ENCODE assay signal across 22 cellular contexts in genomic region chr9:127175764-127176163, GRCh38. TPM values are rescaled to one million over a fixed set of nuclear protein-coding genes. Genes with fewer than 3 reads are reported as not detected.
DNase-seq lines count a peak whose midpoint lies in the region; ATAC-seq, FAIRE-seq and TF ChIP-seq lines count a peak whose summit lies in the region.
"Had no signal": no experiment of that assay in that cellular context is flagged by ENCODE, and none has a peak within 500 bp of the region (broad histone marks: within the 10 kb centered on the region; RNA-seq: fewer than 3 reads in every experiment).

No MANE protein-coding gene starts in this region.

- H3K4me3 ChIP-seq in right lobe of liver = no peak overlapping the region
- no peak overlapping the region for H3K4me3 ChIP-seq in HepG2 (replicated peaks in 1 of 3; ENCODE audit: insufficient read depth in 1 of 3, low read depth in 2 of 3, low read length in 3 of 3)
- H3K4me3 ChIP-seq in fibroblast of the aortic adventitia (ENCODE audit: low read depth, low read length) = no peak overlapping the region
- no peak overlapping the region for H3K4me3 ChIP-seq in sigmoid colon
- H3K4me3 ChIP-seq: heart left ventricle had no signal

- no peak overlapping the region for H2AFZ ChIP-seq in HepG2 (ENCODE audit: low read length)

- H3K27ac ChIP-seq in right lobe of liver = no peak overlapping the region
- no peak overlapping the region for H3K27ac ChIP-seq in HepG2 (ENCODE audit: extremely low read length, insufficient read depth, low read length)
- no peak overlapping the region for H3K27ac ChIP-seq in sigmoid colon

- intact Hi-C loops in right lobe of liver (cut with DNase I) = no loop called here
- intact Hi-C loops in HepG2 (cut with micrococcal nuclease; ENCODE audit: unreplicated experiment) = no loop called here
- intact Hi-C loops in sigmoid colon (cut with DNase I) = no loop called here

- POLR2A ChIA-PET in HepG2 (lab: Yijun Ruan, JAX) = no interaction called here

- no peaks in the 10 kb centered on the region for H3K9me3 ChIP-seq in right lobe of liver
- no peaks in the 10 kb centered on the region for H3K9me3 ChIP-seq in HepG2 (ENCODE audit: low read length)
- H3K9me3 ChIP-seq in sigmoid colon = no peaks in the 10 kb centered on the region
- H3K9me3 ChIP-seq: heart left ventricle had no signal

- CTCF ChIA-PET in HepG2 (lab: Yijun Ruan, JAX; ENCODE audit: low intra/inter-chr PET ratio, low total read pairs) = no interaction called here

- TF ChIP-seq CTCF in right lobe of liver (IDR thresholded peaks at IDR 0.05) (no peak), HepG2 (CRISPR knock-in tag; IDR thresholded peaks at IDR 0.05) (no peak), fibroblast of the aortic adventitia (IDR thresholded peaks at IDR 0.05; ENCODE audit: insufficient read depth, low read length) (no peak), sigmoid colon (IDR thresholded peaks at IDR 0.05) (no peak)

- no peaks in the 10 kb centered on the region for H4K20me1 ChIP-seq in HepG2 (ENCODE audit: insufficient read depth, low read length)

- H3K36me3 ChIP-seq in right lobe of liver = no peaks in the 10 kb centered on the region
- H3K36me3 ChIP-seq in HepG2 (replicated peaks in 1 of 2; ENCODE audit: control insufficient read depth in 1 of 2, insufficient read depth in 2 of 2, low read length in 2 of 2) = no peaks in the 10 kb centered on the region
- peaks cover 0 to 4% (median 0%) of the 10 kb centered on the region in 4 donors for H3K36me3 ChIP-seq in sigmoid colon

- H3K27me3 ChIP-seq in right lobe of liver (no peaks in the 10 kb centered on the region), HepG2 (ENCODE audit: control insufficient read depth in 1 of 2, insufficient read depth in 2 of 2, low read length in 2 of 2) (no peaks in the 10 kb centered on the region; a peak in 1 of 5 replicates), sigmoid colon (no peaks in the 10 kb centered on the region)
- H3K27me3 ChIP-seq: heart left ventricle had no signal

- peaks cover 0 to 11% (median 0%) of the 10 kb centered on the region in 4 donors for H3K4me1 ChIP-seq in right lobe of liver
- peaks cover 14% of the 10 kb centered on the region for H3K4me1 ChIP-seq in HepG2 (ENCODE audit: insufficient read depth, low read length)
- peaks cover 0 to 43% (median 38%) of the 10 kb centered on the region in 4 donors for H3K4me1 ChIP-seq in sigmoid colon

- H3K79me2 ChIP-seq in HepG2 (ENCODE audit: insufficient read depth, low read length) = no peaks in the 10 kb centered on the region

- peak in 2 of 3 donors; percentile 12 to 28 for DNase-seq in right lobe of liver
- DNase-seq in HepG2 (ENCODE audit: low spot score) = no peak
- peak; percentile 59 for DNase-seq in fibroblast of the aortic adventitia (ENCODE audit: low read depth)
- peak; percentile 62 for DNase-seq in sigmoid colon
- DNase-seq in T-helper 1 cell = no peak
- no peak for DNase-seq in NK-92 (lab: John Stamatoyannopoulos, UW; ENCODE audit: unreplicated experiment)
- DNase-seq: activated CD8-positive, alpha-beta T cell treated with anti-CD3 and anti-CD28 coated beads, Interleukin-2, amount 10 ng/mL, durations not matched to agents 7 days and 5 days; activated T-cell treated with anti-CD3 and anti-CD28 coated beads, Interleukin-2, amount 50 U/mL, for 24 hours; effector CD8-positive, alpha-beta T cell; GF-D8; NCI-H1105; NCI-H2029; NCI-H2227 treated with DMSO at 0.1 percent for 48 hours; NCI-H526 treated with DMSO at 0.1 percent for 48 hours; stimulated activated CD4-positive, alpha-beta T cell treated with anti-CD3 and anti-CD28 coated beads, Interleukin-15, amount 100 ng/mL, for 24 hours; stimulated activated naive CD4-positive, alpha-beta T cell had no signal

- no TSS peak for BruUV-seq in HepG2 (replicated peaks; lab: Mats Ljungman, UMichigan)

- WGBS in right lobe of liver (ENCODE audit: insufficient coverage, low coverage, low lambda C conversion rate, missing lambda C conversion rate) = 73% methylated on average over 2 of the region's 6 CpGs
- WGBS in HepG2 (ENCODE audit: low lambda C conversion rate) = 81% methylated on average over 5 of the region's 6 CpGs
- 94% methylated on average over 6 of the region's 6 CpGs for WGBS in sigmoid colon, 2 donors

- TF ChIP-seq EP300 in HepG2 (IDR thresholded peaks at IDR 0.05; ENCODE audit: low read depth in 2 of 2, low read length in 2 of 2) (no peak), HepG2 (CRISPR knock-in tag; IDR thresholded peaks at IDR 0.05; ENCODE audit: borderline replicate concordance) (no peak), sigmoid colon (IDR thresholded peaks at IDR 0.05) (no peak)

- FAIRE-seq in HepG2 (lab: Jason Lieb, UNC) = no peak
- FAIRE-seq: RCC 7860, TTC549 had no signal

- in situ Hi-C loops in HepG2 (cut with HindIII; ENCODE audit: extremely low pct_ligation_motif_present, low pct_unique_long_range_greater_than_20kb) = no loop called here

- TF ChIP-seq RAD21 in HepG2 (CRISPR knock-in tag; IDR thresholded peaks at IDR 0.05) = no peak

- no peak overlapping the region for H3K4me2 ChIP-seq in HepG2 (ENCODE audit: low read depth, low read length)

- no peak for TF ChIP-seq POLR2A in right lobe of liver (IDR thresholded peaks at IDR 0.05)
- TF ChIP-seq POLR2A in HepG2 (IDR thresholded peaks at IDR 0.05; ENCODE audit: insufficient read depth in 1 of 2, low read depth in 2 of 2, low read length in 2 of 2) = no peak
- no peak for TF ChIP-seq POLR2A in sigmoid colon (IDR thresholded peaks at IDR 0.05)

- H3K9ac ChIP-seq in HepG2 (ENCODE audit: insufficient read depth, low read depth, low read length) = no peak overlapping the region

- ATAC-seq in right lobe of liver (no peak), HepG2 (no peak), GM21515 (IDR thresholded peaks at IDR 0.05; ENCODE audit: unreplicated experiment) (no peak)
- ATAC-seq: activated CD4-positive, CD25-positive, alpha-beta regulatory T cell treated with anti-CD3 and anti-CD28 coated beads, Interleukin-2, amount 50 U/mL, for 24 hours; activated CD8-positive, alpha-beta T cell treated with anti-CD3 and anti-CD28 coated beads, Interleukin-2, amount 10 ng/mL, durations not matched to agents 7 days and 5 days; heart left ventricle had no signal

TF ChIP-seq in HepG2, 621 proteins besides CTCF, POLR2A, EP300 and RAD21:
- no peak for TF ChIP-seq ZNF670 (CRISPR knock-in tag; IDR thresholded peaks at IDR 0.05; ENCODE audit: borderline replicate concordance)
- TF ChIP-seq ZMAT3 (CRISPR knock-in tag; conservative IDR thresholded peaks at IDR 0.05) = no peak
- no peak for TF ChIP-seq SOX5 (CRISPR knock-in tag; IDR thresholded peaks at IDR 0.05; ENCODE audit: borderline replicate concordance)
- no peak for TF ChIP-seq POLR2AphosphoS5 (IDR thresholded peaks at IDR 0.05; ENCODE audit: low read depth, low read length)
- no peak for TF ChIP-seq SMAD9 (CRISPR knock-in tag; IDR thresholded peaks at IDR 0.05)
- TF ChIP-seq CEBPG (CRISPR knock-in tag; IDR thresholded peaks at IDR 0.05) = no peak
- no peak for TF ChIP-seq ZNF597 (CRISPR knock-in tag; IDR thresholded peaks at IDR 0.05)

RNA-seq across cellular contexts. Expression of gene ANGPTL2, which starts 53.3 kb away (rescaled TPM):
- total RNA-seq in right lobe of liver (1 to 10 TPM; 2.1 to 6.3 (median 3.0) TPM), HepG2 (2016; rRNA removed; fragmentation: Illumina TruSeq; extraction: Trizol) (0.35 and 0.91 TPM in 2 replicates), fibroblast of the aortic adventitia (ENCODE audit: low replicate concordance) (41.0 and 47.5 TPM in 2 replicates), sigmoid colon (100 to 1,000 TPM in 1 of 4 donors, 10 to 100 TPM in 3; 50.5 to 112 (median 78.8) TPM)
- 0.09 TPM in 1 of 2 replicates, not detected in the other for total RNA-seq in HepG2 (2016; cell fraction: cytosol; rRNA removed; fragmentation: Illumina TruSeq; extraction: Trizol; ENCODE audit: low read depth)
- total RNA-seq in HepG2 (2016; cell fraction: insoluble cytoplasmic fraction; rRNA removed; fragmentation: Illumina TruSeq; extraction: Trizol) = 0.49 and 1.4 TPM in 2 replicates
- 0.55 and 0.59 TPM in 2 replicates for total RNA-seq in HepG2 (2016; cell fraction: membrane; rRNA removed; fragmentation: Illumina TruSeq; extraction: Trizol)
- total RNA-seq in HepG2 (2016; cell fraction: nucleus; rRNA removed; fragmentation: Illumina TruSeq; extraction: Trizol) = 1.2 and 2.2 TPM in 2 replicates
- polyA plus RNA-seq in HepG2 (2011; rRNA removed) (21.0 and 40.2 TPM in 2 replicates), sigmoid colon (10 to 100 TPM in 1 of 3 donors, 1 to 10 TPM in 1, under 1 TPM in 1; 0.69 to 14.7 (median 9.6) TPM)
- 14.1 and 24.9 TPM in 2 replicates for polyA plus RNA-seq in HepG2 (2011; cell fraction: cytosol; rRNA removed)
- polyA plus RNA-seq in HepG2 (2011; cell fraction: nucleus; rRNA removed) = 16.8 and 26.7 TPM in 2 replicates
- 27.5 and 38.6 TPM in 2 replicates for polyA plus RNA-seq in HepG2 (2012)
- polyA plus RNA-seq in HepG2 (2016; cell fraction: cytosol; fragmentation: Illumina TruSeq; extraction: Trizol; ENCODE audit: low read depth) = 0.19 and 0.24 TPM in 2 replicates
- polyA plus RNA-seq in HepG2 (2016; cell fraction: insoluble cytoplasmic fraction; fragmentation: Illumina TruSeq; extraction: Trizol; ENCODE audit: low read depth) = 0.60 and 0.63 TPM in 2 replicates
- polyA plus RNA-seq in HepG2 (2016; cell fraction: membrane; fragmentation: Illumina TruSeq; extraction: Trizol; ENCODE audit: low read depth) = 0.50 and 0.89 TPM in 2 replicates
- polyA plus RNA-seq in HepG2 (2016; cell fraction: nucleus; fragmentation: Illumina TruSeq; extraction: Trizol; ENCODE audit: insufficient read depth, low read depth) = 1.8 and 2.3 TPM in 2 replicates
- polyA minus RNA-seq in HepG2 (2011; rRNA and poly(A)+ RNA removed; ENCODE audit: low replicate concordance) = 0.09 and 16.6 TPM in 2 replicates
- 7.1 and 18.4 TPM in 2 replicates for polyA minus RNA-seq in HepG2 (2011; cell fraction: cytosol; rRNA and poly(A)+ RNA removed)
- 7.3 and 9.9 TPM in 2 replicates for polyA minus RNA-seq in HepG2 (2011; cell fraction: nucleus; rRNA and poly(A)+ RNA removed)
- total RNA-seq: activated CD8-positive, alpha-beta T cell treated with anti-CD3 and anti-CD28 coated beads, Interleukin-2, amount 10 ng/mL, durations not matched to agents 7 days and 5 days had no signal
- polyA plus RNA-seq: neural cell had no signal

Comparison
In these comparisons a context has a peak if more than half of its experiments do, and no peak if none do; other contexts are left out.
1. DNase-seq: peak in right lobe of liver (2 of 3), fibroblast of the aortic adventitia (single experiment) and sigmoid colon (single experiment); none in HepG2 (single experiment), T-helper 1 cell (0 of 5) and NK-92 (single experiment).